In the genomic region with DNA sequence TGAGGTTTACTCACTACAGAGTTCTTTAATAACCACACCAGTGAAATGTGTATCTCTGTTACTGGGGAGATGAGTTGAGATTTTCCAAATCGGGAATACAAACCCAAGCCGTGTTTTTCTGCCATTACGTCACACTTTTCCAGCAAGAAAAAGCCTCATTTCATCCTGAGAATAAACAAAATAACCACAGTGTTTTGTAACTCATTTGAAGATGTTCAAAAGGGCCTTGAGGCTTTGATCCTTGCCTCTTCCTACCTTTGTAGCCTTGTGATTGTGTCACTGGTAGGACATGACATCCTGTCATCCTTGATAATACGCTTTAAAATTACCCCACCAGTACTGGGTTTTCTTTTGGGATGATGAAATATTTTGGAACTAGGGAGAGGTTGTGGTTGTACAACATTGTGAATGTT, we compare ENCODE assay signal across 10 cellular contexts. TPM values are rescaled to one million over a fixed set of nuclear protein-coding genes. Genes with fewer than 3 reads are reported as not detected.
DNase-seq lines count a peak whose midpoint lies in the region; ATAC-seq and TF ChIP-seq lines count a peak whose summit lies in the region.
"Had no signal": no experiment of that assay in that cellular context is flagged by ENCODE, and none has a peak within 500 bp of the region (broad histone marks: within the 10 kb centered on the region; RNA-seq: fewer than 3 reads in every experiment).

No MANE protein-coding gene starts in this region.

- no peak overlapping the region for H3K27ac ChIP-seq in CD4-positive, alpha-beta memory T cell (ENCODE audit: low read depth, low read length)
- peak overlapping the region; percentile 23 for H3K27ac ChIP-seq in neutrophil
- H3K27ac ChIP-seq: RWPE1 had no signal

- intact Hi-C loops in CD4-positive, alpha-beta memory T cell (cut with micrococcal nuclease): no loop called here

- no peaks in the 10 kb centered on the region for H3K27me3 ChIP-seq in CD4-positive, alpha-beta memory T cell (ENCODE audit: insufficient read depth, low read length)
- H3K27me3 ChIP-seq in neutrophil: no peaks in the 10 kb centered on the region

- no peak for TF ChIP-seq CTCF in neutrophil (IDR thresholded peaks at IDR 0.05)

- peak overlapping the region in 6 of 7 donors; percentile 55 to 94 (median 70) for H3K27ac Mint-ChIP-seq in CD4-positive, alpha-beta memory T cell
- H3K27ac Mint-ChIP-seq in effector memory CD8-positive, alpha-beta T cell: peak overlapping the region; percentile 9 to 76

- H3K9me3 Mint-ChIP-seq in CD4-positive, alpha-beta memory T cell: peaks cover 0 to 2% (median 0%) of the 10 kb centered on the region in 8 donors
- H3K9me3 Mint-ChIP-seq in effector memory CD8-positive, alpha-beta T cell: no peaks in the 10 kb centered on the region

- no peak overlapping the region for H3K4me3 ChIP-seq in CD4-positive, alpha-beta memory T cell (ENCODE audit: low read length in 2 of 2)
- H3K4me3 ChIP-seq in neutrophil (ENCODE audit: low read depth in 1 of 2, low read length in 1 of 2): no peak overlapping the region

- POLR2A ChIA-PET in CD4-positive, alpha-beta memory T cell (lab: Charles Lee; ENCODE audit: partially characterized antibody): no interaction called here

- H3K4me1 ChIP-seq in CD4-positive, alpha-beta memory T cell (ENCODE audit: insufficient read depth, low read length): peaks cover 31% of the 10 kb centered on the region
- H3K4me1 ChIP-seq in neutrophil (ENCODE audit: control insufficient read depth in 1 of 2, insufficient read depth in 1 of 2, low read depth in 1 of 2, low read length in 1 of 2): peaks cover 4 to 12% of the 10 kb centered on the region in 2 experiments
- H3K4me1 ChIP-seq: Caco-2 had no signal

- CTCF ChIA-PET in CD4-positive, alpha-beta memory T cell (lab: Charles Lee; ENCODE audit: partially characterized antibody): interaction anchor here (0.9 kb wide), 1 partner anchor 146 kb away, joined by 3 read pairs; no protein-coding TSS in a partner anchor

- no peak for ATAC-seq in effector memory CD8-positive, alpha-beta T cell (replicated peaks)
- no peak for ATAC-seq in HG02571 (IDR thresholded peaks at IDR 0.05; ENCODE audit: unreplicated experiment)

- peak overlapping the region; percentile 3 to 78 (median 42) for H3K4me3 Mint-ChIP-seq in CD4-positive, alpha-beta memory T cell
- peak overlapping the region in 1 of 2 donors; percentile 4 for H3K4me3 Mint-ChIP-seq in effector memory CD8-positive, alpha-beta T cell

- no peaks in the 10 kb centered on the region for H3K9me3 ChIP-seq in CD4-positive, alpha-beta memory T cell (ENCODE audit: control insufficient read depth in 1 of 2, low read length in 2 of 2)
- no peaks in the 10 kb centered on the region for H3K9me3 ChIP-seq in neutrophil
- H3K9me3 ChIP-seq: Caco-2 had no signal

- no peaks in the 10 kb centered on the region for H3K27me3 Mint-ChIP-seq in CD4-positive, alpha-beta memory T cell
- H3K27me3 Mint-ChIP-seq in effector memory CD8-positive, alpha-beta T cell: no peaks in the 10 kb centered on the region

- no peak for DNase-seq in CD4-positive, alpha-beta memory T cell
- peak; percentile 58 for DNase-seq in M059J (ENCODE audit: low read depth)
- no peak for DNase-seq in effector memory CD8-positive, alpha-beta T cell
- DNase-seq in NCI-H1930 (lab: John Stamatoyannopoulos, UW): no peak
- DNase-seq in mesenteric fat pad (ENCODE audit: low spot score): no peak
- no peak for DNase-seq in SHP77 treated with DMSO at 0.1 percent for 48 hours (lab: John Stamatoyannopoulos, UW)
- DNase-seq: Caco-2 had no signal

- H3K36me3 ChIP-seq in CD4-positive, alpha-beta memory T cell (ENCODE audit: insufficient read depth, low read length): no peaks in the 10 kb centered on the region
- no peaks in the 10 kb centered on the region for H3K36me3 ChIP-seq in neutrophil

- peaks cover 11 to 32% (median 22%) of the 10 kb centered on the region in 4 donors for H3K4me1 Mint-ChIP-seq in CD4-positive, alpha-beta memory T cell
- peaks cover 8 to 22% of the 10 kb centered on the region in 2 donors for H3K4me1 Mint-ChIP-seq in effector memory CD8-positive, alpha-beta T cell (ENCODE audit: low read depth in 2 of 2)

- peaks cover 7 to 12% of the 10 kb centered on the region in 2 donors for H3K36me3 Mint-ChIP-seq in CD4-positive, alpha-beta memory T cell
- peaks cover 31% of the 10 kb centered on the region for H3K36me3 Mint-ChIP-seq in effector memory CD8-positive, alpha-beta T cell (ENCODE audit: insufficient read depth)

RNA-seq across cellular contexts. Expression of a gene that starts 2.9 kb away (rescaled TPM):
- total RNA-seq in CD4-positive, alpha-beta memory T cell: 10 to 100 TPM; 78.4 to 81.4 TPM
- polyA plus RNA-seq in CD4-positive, alpha-beta memory T cell: 10 to 100 TPM; 36.6 to 45.3 TPM
- 39.2 and 55.6 TPM in 2 replicates for total RNA-seq in M059J (2014; rRNA removed; shearing (Covaris generic))
- total RNA-seq in mesenteric fat pad: 42.2 TPM

RNA-seq across cellular contexts. Expression of a gene that starts 17.2 kb away (rescaled TPM):
- total RNA-seq in CD4-positive, alpha-beta memory T cell: 10 to 100 TPM; 52.9 to 57.4 TPM
- 10 to 100 TPM in 1 of 2 donors, 1 to 10 TPM in 1; 1.6 to 24.5 TPM for polyA plus RNA-seq in CD4-positive, alpha-beta memory T cell
- total RNA-seq in M059J (2014; rRNA removed; shearing (Covaris generic)): 156 and 209 TPM in 2 replicates
- total RNA-seq in mesenteric fat pad: 80.6 TPM

RNA-seq across cellular contexts. Expression of a gene that starts 42.1 kb away (rescaled TPM):
- total RNA-seq in CD4-positive, alpha-beta memory T cell: 100 to 1,000 TPM; 129 to 136 TPM
- polyA plus RNA-seq in CD4-positive, alpha-beta memory T cell: 100 to 1,000 TPM; 149 to 167 TPM
- total RNA-seq in M059J (2014; rRNA removed; shearing (Covaris generic)): 155 and 247 TPM in 2 replicates
- total RNA-seq in mesenteric fat pad: 189 TPM
